In genomic region chr6:10412948-10413849, GRCh38 we compare ENCODE assay signal across 7 cellular contexts. TPM values are rescaled to one million over a fixed set of nuclear protein-coding genes. Genes with fewer than 3 reads are reported as not detected.
A peak's percentile ranks its signal among the peaks of the same experiment; 100 is the strongest.
DNase-seq lines count a peak whose midpoint lies in the region; ATAC-seq and TF ChIP-seq lines count a peak whose summit lies in the region.

No MANE protein-coding gene starts in this region.

- WGBS in esophagus, 2 donors: 2 to 4% methylated on average over 60 of the region's 60 CpGs
- WGBS in ovary, 3 donors: 2 to 3% (median 2%) methylated on average over 51 to 60 of the region's 60 CpGs

- no peak for TF ChIP-seq POLR2A in ovary (IDR thresholded peaks at IDR 0.05)

- H3K27ac ChIP-seq in HEK293 (ENCODE audit: extremely low read depth, low read depth, low read length) (peak overlapping the region; percentile 99), esophagus (ENCODE audit: low read depth in 2 of 2, low read length in 1 of 2) (peak overlapping the region; percentile 95 to 99), ovary (no peak overlapping the region)

- peak overlapping the region; percentile 56 for H3K9ac ChIP-seq in NT2/D1 (ENCODE audit: insufficient read length, low read depth)

- CTCF ChIA-PET in HEK293 (lab: Yijun Ruan, JAX): interaction anchor here (0.5 to 3.6 kb wide), 7 partner anchors 8 to 555 kb away, joined by 3 to 42 read pairs (median 5); no protein-coding TSS in a partner anchor

- H3K36me3 ChIP-seq in HEK293 (ENCODE audit: control insufficient read depth in 2 of 2, insufficient read depth in 1 of 2, low read length in 2 of 2): peaks cover 0 to 17% of the 10 kb centered on the region in 2 experiments; a peak in 1 of 3 replicates
- H3K36me3 ChIP-seq in NT2/D1 (ENCODE audit: insufficient read depth, insufficient read length, low read length): no peaks in the 10 kb centered on the region
- H3K36me3 ChIP-seq in esophagus (ENCODE audit: control insufficient read depth in 2 of 2, insufficient read depth in 2 of 2, low read length in 1 of 2): peaks cover 0 to 3% of the 10 kb centered on the region in 2 donors
- H3K36me3 ChIP-seq in ovary: no peaks in the 10 kb centered on the region

- peak; percentile 50 for DNase-seq in GM12865 (ENCODE audit: low read depth)
- DNase-seq in NT2/D1 (ENCODE audit: low read depth, low spot score): no peak
- peak in 1 of 5 donors; percentile 30 for DNase-seq in ovary
- DNase-seq in central memory CD4-positive, alpha-beta T cell: no peak

- intact Hi-C loops in ovary (cut with DNase I): no loop called here

- no peak for TF ChIP-seq CTCF in GM12865 (IDR thresholded peaks at IDR 0.05; ENCODE audit: insufficient read depth, low read depth, low read length, missing control alignments)
- no peak; the same call in 1 of the 2 replicates for TF ChIP-seq CTCF in HEK293 (tag by site-specific recombination; IDR thresholded peaks at IDR 0.05)
- no peak for TF ChIP-seq CTCF in ovary (IDR thresholded peaks at IDR 0.05)

- H3K27me3 ChIP-seq in NT2/D1 (ENCODE audit: insufficient read depth, insufficient read length) (peaks cover 90% of the 10 kb centered on the region), esophagus (ENCODE audit: control insufficient read depth in 1 of 2, insufficient read depth in 2 of 2, low read length in 2 of 2) (peaks cover 0 to 3% of the 10 kb centered on the region in 2 donors), ovary (peaks cover 12% of the 10 kb centered on the region)

- H3K4me3 ChIP-seq in GM12865 (ENCODE audit: low read depth, low read length) (peak overlapping the region; percentile 63), HEK293 (ENCODE audit: low read depth, low read length) (peak overlapping the region; percentile 88), NT2/D1 (ENCODE audit: insufficient read length, low read depth) (peak overlapping the region; percentile 46), esophagus (ENCODE audit: low read depth in 1 of 2, low read length in 2 of 2) (peak overlapping the region; percentile 78 to 87), ovary (peak overlapping the region; percentile 58)

- no peak for TF ChIP-seq EP300 in ovary (IDR thresholded peaks at IDR 0.05)

- POLR2A ChIA-PET in HEK293 (lab: Yijun Ruan, JAX): interaction anchor here (0.6 to 5.5 kb wide), 18 partner anchors 8 to 1188 kb away, joined by 3 to 112 read pairs (median 4); no protein-coding TSS in a partner anchor

- no peak for ATAC-seq in GM21717 (IDR thresholded peaks at IDR 0.05; ENCODE audit: unreplicated experiment)

- H3K4me1 ChIP-seq in HEK293 (ENCODE audit: control insufficient read depth, insufficient read depth, low read length) (peaks cover 4% of the 10 kb centered on the region), NT2/D1 (ENCODE audit: insufficient read depth, insufficient read length) (peaks cover 3% of the 10 kb centered on the region), esophagus (ENCODE audit: control insufficient read depth in 2 of 2, insufficient read depth in 2 of 2, low read length in 1 of 2) (peaks cover 3% of the 10 kb centered on the region in 2 donors), ovary (ENCODE audit: insufficient read depth) (peaks cover 18% of the 10 kb centered on the region)

- no peaks in the 10 kb centered on the region for H3K9me3 ChIP-seq in HEK293 (ENCODE audit: control insufficient read depth, insufficient read depth, low read depth, low read length)
- no peaks in the 10 kb centered on the region; the same call in 1 of the 2 replicates for H3K9me3 ChIP-seq in NT2/D1 (ENCODE audit: insufficient read depth, low read length)
- peaks cover 0 to 5% of the 10 kb centered on the region in 2 donors for H3K9me3 ChIP-seq in esophagus (ENCODE audit: control insufficient read depth in 2 of 2, insufficient read depth in 1 of 2, low read depth in 1 of 2, low read length in 1 of 2)
- peaks cover 0 to 14% of the 10 kb centered on the region in 2 donors for H3K9me3 ChIP-seq in ovary

TF ChIP-seq in HEK293, 187 proteins besides CTCF, POLR2A, EP300 and RAD21 (continues in another document):
- TF ChIP-seq ZNF610 (tag by site-specific recombination; IDR thresholded peaks at IDR 0.05; ENCODE audit: borderline replicate concordance) (no peak), ZNF645 (tag by site-specific recombination; IDR thresholded peaks at IDR 0.05) (no peak), GLI4 (tag by site-specific recombination; IDR thresholded peaks at IDR 0.05) (no peak), ZBTB10 (tag by site-specific recombination; IDR thresholded peaks at IDR 0.05) (peak; percentile 15; the same call in 1 of the 2 replicates), ZNF544 (tag by site-specific recombination; IDR thresholded peaks at IDR 0.05) (no peak), ZNF843 (tag by site-specific recombination; IDR thresholded peaks at IDR 0.05) (no peak), KLF16 (tag by site-specific recombination; IDR thresholded peaks at IDR 0.05) (no peak), ZNF324 (tag by site-specific recombination; IDR thresholded peaks at IDR 0.05) (no peak), ZNF623 (tag by site-specific recombination; IDR thresholded peaks at IDR 0.05) (no peak), ZNF350 (tag by site-specific recombination; IDR thresholded peaks at IDR 0.05) (no peak), FEZF1 (tag by site-specific recombination; IDR thresholded peaks at IDR 0.05) (no peak), HOXD13 (CRISPR knock-in tag; IDR thresholded peaks at IDR 0.05; ENCODE audit: borderline replicate concordance) (no peak), EGR2 (tag by site-specific recombination; IDR thresholded peaks at IDR 0.05; ENCODE audit: low read depth) (peak; percentile 53; the same call in 1 of the 2 replicates)
- TF ChIP-seq, protein P1, sequence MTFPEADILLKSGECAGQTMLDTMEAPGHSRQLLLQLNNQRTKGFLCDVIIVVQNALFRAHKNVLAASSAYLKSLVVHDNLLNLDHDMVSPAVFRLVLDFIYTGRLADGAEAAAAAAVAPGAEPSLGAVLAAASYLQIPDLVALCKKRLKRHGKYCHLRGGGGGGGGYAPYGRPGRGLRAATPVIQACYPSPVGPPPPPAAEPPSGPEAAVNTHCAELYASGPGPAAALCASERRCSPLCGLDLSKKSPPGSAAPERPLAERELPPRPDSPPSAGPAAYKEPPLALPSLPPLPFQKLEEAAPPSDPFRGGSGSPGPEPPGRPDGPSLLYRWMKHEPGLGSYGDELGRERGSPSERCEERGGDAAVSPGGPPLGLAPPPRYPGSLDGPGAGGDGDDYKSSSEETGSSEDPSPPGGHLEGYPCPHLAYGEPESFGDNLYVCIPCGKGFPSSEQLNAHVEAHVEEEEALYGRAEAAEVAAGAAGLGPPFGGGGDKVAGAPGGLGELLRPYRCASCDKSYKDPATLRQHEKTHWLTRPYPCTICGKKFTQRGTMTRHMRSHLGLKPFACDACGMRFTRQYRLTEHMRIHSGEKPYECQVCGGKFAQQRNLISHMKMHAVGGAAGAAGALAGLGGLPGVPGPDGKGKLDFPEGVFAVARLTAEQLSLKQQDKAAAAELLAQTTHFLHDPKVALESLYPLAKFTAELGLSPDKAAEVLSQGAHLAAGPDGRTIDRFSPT (tag by site-specific recombination; IDR thresholded peaks at IDR 0.05): peak; percentile 32; the same call in 1 of the 2 replicates
- TF ChIP-seq, protein P2, sequence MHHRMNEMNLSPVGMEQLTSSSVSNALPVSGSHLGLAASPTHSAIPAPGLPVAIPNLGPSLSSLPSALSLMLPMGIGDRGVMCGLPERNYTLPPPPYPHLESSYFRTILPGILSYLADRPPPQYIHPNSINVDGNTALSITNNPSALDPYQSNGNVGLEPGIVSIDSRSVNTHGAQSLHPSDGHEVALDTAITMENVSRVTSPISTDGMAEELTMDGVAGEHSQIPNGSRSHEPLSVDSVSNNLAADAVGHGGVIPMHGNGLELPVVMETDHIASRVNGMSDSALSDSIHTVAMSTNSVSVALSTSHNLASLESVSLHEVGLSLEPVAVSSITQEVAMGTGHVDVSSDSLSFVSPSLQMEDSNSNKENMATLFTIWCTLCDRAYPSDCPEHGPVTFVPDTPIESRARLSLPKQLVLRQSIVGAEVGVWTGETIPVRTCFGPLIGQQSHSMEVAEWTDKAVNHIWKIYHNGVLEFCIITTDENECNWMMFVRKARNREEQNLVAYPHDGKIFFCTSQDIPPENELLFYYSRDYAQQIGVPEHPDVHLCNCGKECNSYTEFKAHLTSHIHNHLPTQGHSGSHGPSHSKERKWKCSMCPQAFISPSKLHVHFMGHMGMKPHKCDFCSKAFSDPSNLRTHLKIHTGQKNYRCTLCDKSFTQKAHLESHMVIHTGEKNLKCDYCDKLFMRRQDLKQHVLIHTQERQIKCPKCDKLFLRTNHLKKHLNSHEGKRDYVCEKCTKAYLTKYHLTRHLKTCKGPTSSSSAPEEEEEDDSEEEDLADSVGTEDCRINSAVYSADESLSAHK (tag by site-specific recombination; IDR thresholded peaks at IDR 0.05): no peak

RNA-seq across cellular contexts. Expression of gene TFAP2A, which starts 1.7 kb away (rescaled TPM):
- 10 to 100 TPM; 20.9 to 28.8 TPM for polyA plus RNA-seq in esophagus
- under 1 TPM in 6 of 7 donors, not detected in 1; 0.10 to 0.67 (median 0.20) TPM for total RNA-seq in ovary
- polyA plus RNA-seq in ovary: under 1 TPM; 0.12 to 0.15 TPM

Comparison
In these comparisons a context has a peak if more than half of its experiments do, and no peak if none do; other contexts are left out.
1. H3K27ac ChIP-seq: peak in HEK293 (single experiment) and esophagus (2 of 2); none in ovary (0 of 2).
2. RNA of gene TFAP2A, which starts 1.7 kb away (polyA plus RNA-seq): 20.9 to 28.8 TPM in esophagus; 0.12 to 0.15 TPM in ovary; every median in the first group is over 10 times any median in the second.
3. Peak in every context shown above with its lines, with median percentiles within 50 percentile points of each other: H3K4me3 ChIP-seq.